ENCODE assay signal across 29 cellular contexts in genomic region chr13:104678161-104678560, GRCh38.
"Had no signal": no experiment of that assay in that cellular context is flagged by ENCODE, and none has a peak within 500 bp of the region (broad histone marks: within the 10 kb centered on the region; RNA-seq: fewer than 3 reads in every experiment).

No MANE protein-coding gene starts in this region.

- H3K9me3 ChIP-seq: adrenal gland, ascending aorta, body of pancreas, breast epithelium had no signal

- H3K27ac ChIP-seq: adrenal gland, ascending aorta, body of pancreas, brain microvascular endothelial cell, breast epithelium, cardiac muscle cell had no signal

- H3K4me1 ChIP-seq: adrenal gland, ascending aorta, body of pancreas, breast epithelium had no signal

- H3K27me3 ChIP-seq: adrenal gland, ascending aorta, body of pancreas, brain microvascular endothelial cell, breast epithelium, cardiac muscle cell had no signal

- ATAC-seq: activated naive CD4-positive, alpha-beta T cell treated with anti-CD3 and anti-CD28 coated beads, Interleukin-2, amount 50 U/mL, for 72 hours; activated naive CD8-positive, alpha-beta T cell treated with anti-CD3 and anti-CD28 coated beads, Interleukin-2, amount 50 U/mL, for 24 hours; activated T-cell treated with anti-CD3 and anti-CD28 coated beads, Interleukin-2, amount 50 U/mL, for 4 hours; activated T-cell treated with anti-CD3 and anti-CD28 coated beads, Interleukin-2, amount 50 U/mL, for 72 hours; activated T-helper 17 cell treated with anti-CD3 and anti-CD28 coated beads, Interleukin-2, amount 50 U/mL, for 72 hours; body of pancreas had no signal

- H3K4me3 ChIP-seq: adrenal gland, ascending aorta, body of pancreas, breast epithelium, cardiac muscle cell had no signal

- DNase-seq: activated effector memory CD4-positive, alpha-beta T cell treated with anti-CD3 and anti-CD28 coated beads, Interleukin-2, amount 50 U/mL, for 16 hours; activated effector memory CD4-positive, alpha-beta T cell treated with Interleukin-2 at 50 U/mL for 16 hours; activated gamma-delta T cell; activated gamma-delta T cell treated with Interleukin-2 at 50 U/mL for 16 hours; activated naive CD4-positive, alpha-beta T cell; activated naive CD4-positive, alpha-beta T cell treated with anti-CD3 and anti-CD28 coated beads for 36 hours; activated naive CD4-positive, alpha-beta T cell treated with anti-CD3 and anti-CD28 coated beads, Interleukin-2, amount 10 ng/mL, durations not matched to agents 7 days and 5 days; activated naive CD4-positive, alpha-beta T cell treated with anti-CD3 and anti-CD28 coated beads, Interleukin-2, amount 50 U/mL, for 16 hours; activated naive CD4-positive, alpha-beta T cell treated with Interleukin-2 at 50 U/mL for 16 hours; activated naive CD8-positive, alpha-beta T cell treated with anti-CD3 and anti-CD28 coated beads for 36 hours; activated naive CD8-positive, alpha-beta T cell treated with anti-CD3 and anti-CD28 coated beads, Interleukin-2, amount 10 ng/mL, durations not matched to agents 7 days and 5 days; activated naive CD8-positive, alpha-beta T cell treated with anti-CD3 and anti-CD28 coated beads, Interleukin-2, amount 50 U/mL, for 24 hours; activated T-cell treated with anti-CD3 and anti-CD28 coated beads, Interleukin-2, amount 50 U/mL, for 1 hour; activated T-cell treated with anti-CD3 and anti-CD28 coated beads, Interleukin-2, amount 50 U/mL, for 24 hours; activated T-cell treated with anti-CD3 and anti-CD28 coated beads, Interleukin-2, amount 50 U/mL, for 4 hours; activated T-cell treated with anti-CD3 and anti-CD28 coated beads, Interleukin-2, amount 50 U/mL, for 48 hours; activated T-cell treated with anti-CD3 and anti-CD28 coated beads, Interleukin-2, amount 50 U/mL, for 72 hours; adrenal gland; amniotic stem cell; amygdala; aorta; body of pancreas; brain microvascular endothelial cell; cerebellar nuclear complex had no signal

- H3K36me3 ChIP-seq: adrenal gland, ascending aorta, brain microvascular endothelial cell, breast epithelium, cardiac muscle cell had no signal
